ENCODE assay signal across 8 cellular contexts in the genomic region with DNA sequence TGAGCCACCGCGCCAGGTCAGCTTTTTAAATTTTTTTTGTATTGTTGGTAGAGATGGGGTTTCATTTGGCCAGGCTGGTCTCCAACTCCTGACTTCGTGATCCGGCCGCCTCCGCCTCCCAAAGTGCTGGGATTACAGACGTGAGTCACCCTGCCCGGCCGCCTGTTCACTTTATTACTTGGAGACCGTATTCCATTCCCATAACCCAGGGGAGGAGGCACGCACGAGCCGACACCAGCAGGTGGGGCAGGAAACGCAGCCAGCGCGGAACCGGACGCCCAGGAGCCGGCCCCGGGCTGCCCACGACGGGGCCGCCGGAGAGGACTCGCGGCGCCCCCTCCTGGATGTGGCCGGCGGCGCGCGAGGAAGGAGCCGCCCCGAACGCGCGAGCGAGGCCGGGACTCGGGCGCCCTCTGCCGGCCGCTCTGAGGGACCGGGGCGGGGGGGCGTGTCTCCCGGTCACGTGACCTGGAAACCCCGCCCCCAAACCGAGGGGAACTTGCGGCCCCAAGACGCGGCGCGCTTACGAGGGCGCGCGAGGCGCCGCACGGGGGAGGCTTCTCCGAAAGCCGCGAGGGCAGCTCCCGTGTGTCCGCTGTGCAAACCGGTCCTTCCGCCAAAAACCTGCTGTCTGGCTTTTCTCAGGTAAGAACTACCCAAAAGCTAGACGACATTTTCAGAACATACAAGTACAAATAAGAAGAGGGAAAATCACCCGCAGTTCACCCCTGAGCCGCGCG. TPM values are rescaled to one million over a fixed set of nuclear protein-coding genes. Genes with fewer than 3 reads are reported as not detected.
A peak's percentile ranks its signal among the peaks of the same experiment; 100 is the strongest.
DNase-seq lines count a peak whose midpoint lies in the region; ATAC-seq and TF ChIP-seq lines count a peak whose summit lies in the region.

No MANE protein-coding gene starts in this region.

- peak overlapping the region; percentile 52 for H3K4me3 ChIP-seq in AG10803 (ENCODE audit: low read length)
- peak overlapping the region; percentile 38 for H3K4me3 ChIP-seq in choroid plexus epithelial cell (ENCODE audit: low read depth, low read length)
- peak overlapping the region in 1 of 3 donors; percentile 29 for H3K4me3 ChIP-seq in right lobe of liver

- ATAC-seq in GM19025 (IDR thresholded peaks at IDR 0.05; ENCODE audit: low read depth, unreplicated experiment): peak; percentile 53
- peak; percentile 70 for ATAC-seq in HG03565 (IDR thresholded peaks at IDR 0.05; ENCODE audit: unreplicated experiment)
- ATAC-seq in WTC11: peak; percentile 97
- peak; percentile 97 to 100 (median 98) for ATAC-seq in right lobe of liver

- H3K4me1 ChIP-seq in right lobe of liver: peaks cover 0 to 5% (median 0%) of the 10 kb centered on the region in 4 donors

- H3K36me3 ChIP-seq in right lobe of liver: no peaks in the 10 kb centered on the region

- TF ChIP-seq CTCF in AG10803 (conservative IDR thresholded peaks at IDR 0.05; ENCODE audit: low read length) (peak; percentile 40), WTC11 (IDR thresholded peaks at IDR 0.05) (peak; percentile 98), choroid plexus epithelial cell (conservative IDR thresholded peaks at IDR 0.05; ENCODE audit: low read depth, low read length) (peak; percentile 53), right lobe of liver (IDR thresholded peaks at IDR 0.05) (peak in 3 of 4 donors; percentile 98 to 100 (median 100))

- no peaks in the 10 kb centered on the region for H3K9me3 ChIP-seq in right lobe of liver

- CTCF ChIA-PET in WTC11 (lab: Charles Lee): interaction anchor here (0.7 to 2.4 kb wide), 18 partner anchors 10 to 178 kb away, joined by 3 to 22 read pairs (median 5); a partner anchor contains a TSS

- peak overlapping the region; percentile 18 to 35 (median 24) for H3K27ac ChIP-seq in right lobe of liver

- TF ChIP-seq POLR2A in right lobe of liver (IDR thresholded peaks at IDR 0.05): peak; percentile 59

- H3K27ac Mint-ChIP-seq in WTC11: 0 out of 2 replicates have a peak overlapping the region, but pooled peaks have one; percentile 70

- peaks cover 25% of the 10 kb centered on the region for H3K9me3 Mint-ChIP-seq in WTC11

- no peaks in the 10 kb centered on the region; the same call in 1 of the 2 replicates for H3K4me1 Mint-ChIP-seq in WTC11

- no peaks in the 10 kb centered on the region for H3K27me3 ChIP-seq in right lobe of liver

- DNase-seq in AG10803 (ENCODE audit: low read depth): peak; percentile 98
- DNase-seq in WTC11 (ENCODE audit: low spot score): peak; percentile 82
- peak; percentile 91 for DNase-seq in choroid plexus epithelial cell (ENCODE audit: low read depth)
- peak; percentile 86 to 89 (median 86) for DNase-seq in right lobe of liver
- peak; percentile 80 to 89 for DNase-seq in stimulated activated CD4-positive, alpha-beta T cell treated with anti-CD3 and anti-CD28 coated beads, Interleukin-4, amount 100 ng/mL, for 4 hours
- no peak for DNase-seq in NCI-H187 treated with DMSO at 0.1 percent for 48 hours (lab: John Stamatoyannopoulos, UW)

- WGBS in right lobe of liver (ENCODE audit: insufficient coverage, low coverage, low lambda C conversion rate, missing lambda C conversion rate): 36% methylated on average over 15 of the region's 74 CpGs

- peaks cover 7% of the 10 kb centered on the region for H3K27me3 Mint-ChIP-seq in WTC11 (ENCODE audit: low read depth)

- peaks cover 32% of the 10 kb centered on the region for H3K36me3 Mint-ChIP-seq in WTC11

- intact Hi-C loops in right lobe of liver (cut with DNase I): no loop called here

- H3K4me3 Mint-ChIP-seq in WTC11: peak overlapping the region; percentile 60

- POLR2A ChIA-PET in WTC11 (lab: Charles Lee): no interaction called here

TF ChIP-seq in WTC11, 78 proteins besides CTCF, POLR2A, EP300 and RAD21 (continues in another document):
- TF ChIP-seq EMX1 (CRISPR knock-in tag; IDR thresholded peaks at IDR 0.05) (0 out of 2 replicates have a peak, but pooled peaks have one; percentile 55), ZNF121 (CRISPR knock-in tag; IDR thresholded peaks at IDR 0.05) (no peak), TP53 (CRISPR knock-in tag; IDR thresholded peaks at IDR 0.05) (no peak), TCF7 (CRISPR knock-in tag; IDR thresholded peaks at IDR 0.05; ENCODE audit: low read depth) (no peak), ZNF423 (CRISPR knock-in tag; IDR thresholded peaks at IDR 0.05) (peak; percentile 6; the same call in 1 of the 2 replicates), ZNF317 (CRISPR knock-in tag; IDR thresholded peaks at IDR 0.05; ENCODE audit: borderline replicate concordance, low read depth) (no peak), FOXK1 (CRISPR knock-in tag; IDR thresholded peaks at IDR 0.05) (peak; percentile 36; the same call in 1 of the 2 replicates), ZNF232 (CRISPR knock-in tag; IDR thresholded peaks at IDR 0.05) (0 out of 2 replicates have a peak, but pooled peaks have one; percentile 71), ETV6 (CRISPR knock-in tag; IDR thresholded peaks at IDR 0.05) (peak; percentile 88), ZNF396 (CRISPR knock-in tag; IDR thresholded peaks at IDR 0.05; ENCODE audit: borderline replicate concordance) (no peak), ZBTB21 (CRISPR knock-in tag; IDR thresholded peaks at IDR 0.05; ENCODE audit: borderline replicate concordance) (peak; percentile 73; the same call in 1 of the 2 replicates), GTF2I (CRISPR knock-in tag; conservative IDR thresholded peaks at IDR 0.05) (no peak)
- TF ChIP-seq, protein P1, sequence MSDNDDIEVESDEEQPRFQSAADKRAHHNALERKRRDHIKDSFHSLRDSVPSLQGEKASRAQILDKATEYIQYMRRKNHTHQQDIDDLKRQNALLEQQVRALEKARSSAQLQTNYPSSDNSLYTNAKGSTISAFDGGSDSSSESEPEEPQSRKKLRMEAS (CRISPR knock-in tag; IDR thresholded peaks at IDR 0.05): peak; percentile 97
- TF ChIP-seq, protein P2, sequence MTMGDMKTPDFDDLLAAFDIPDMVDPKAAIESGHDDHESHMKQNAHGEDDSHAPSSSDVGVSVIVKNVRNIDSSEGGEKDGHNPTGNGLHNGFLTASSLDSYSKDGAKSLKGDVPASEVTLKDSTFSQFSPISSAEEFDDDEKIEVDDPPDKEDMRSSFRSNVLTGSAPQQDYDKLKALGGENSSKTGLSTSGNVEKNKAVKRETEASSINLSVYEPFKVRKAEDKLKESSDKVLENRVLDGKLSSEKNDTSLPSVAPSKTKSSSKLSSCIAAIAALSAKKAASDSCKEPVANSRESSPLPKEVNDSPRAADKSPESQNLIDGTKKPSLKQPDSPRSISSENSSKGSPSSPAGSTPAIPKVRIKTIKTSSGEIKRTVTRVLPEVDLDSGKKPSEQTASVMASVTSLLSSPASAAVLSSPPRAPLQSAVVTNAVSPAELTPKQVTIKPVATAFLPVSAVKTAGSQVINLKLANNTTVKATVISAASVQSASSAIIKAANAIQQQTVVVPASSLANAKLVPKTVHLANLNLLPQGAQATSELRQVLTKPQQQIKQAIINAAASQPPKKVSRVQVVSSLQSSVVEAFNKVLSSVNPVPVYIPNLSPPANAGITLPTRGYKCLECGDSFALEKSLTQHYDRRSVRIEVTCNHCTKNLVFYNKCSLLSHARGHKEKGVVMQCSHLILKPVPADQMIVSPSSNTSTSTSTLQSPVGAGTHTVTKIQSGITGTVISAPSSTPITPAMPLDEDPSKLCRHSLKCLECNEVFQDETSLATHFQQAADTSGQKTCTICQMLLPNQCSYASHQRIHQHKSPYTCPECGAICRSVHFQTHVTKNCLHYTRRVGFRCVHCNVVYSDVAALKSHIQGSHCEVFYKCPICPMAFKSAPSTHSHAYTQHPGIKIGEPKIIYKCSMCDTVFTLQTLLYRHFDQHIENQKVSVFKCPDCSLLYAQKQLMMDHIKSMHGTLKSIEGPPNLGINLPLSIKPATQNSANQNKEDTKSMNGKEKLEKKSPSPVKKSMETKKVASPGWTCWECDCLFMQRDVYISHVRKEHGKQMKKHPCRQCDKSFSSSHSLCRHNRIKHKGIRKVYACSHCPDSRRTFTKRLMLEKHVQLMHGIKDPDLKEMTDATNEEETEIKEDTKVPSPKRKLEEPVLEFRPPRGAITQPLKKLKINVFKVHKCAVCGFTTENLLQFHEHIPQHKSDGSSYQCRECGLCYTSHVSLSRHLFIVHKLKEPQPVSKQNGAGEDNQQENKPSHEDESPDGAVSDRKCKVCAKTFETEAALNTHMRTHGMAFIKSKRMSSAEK (CRISPR knock-in tag; IDR thresholded peaks at IDR 0.05; ENCODE audit: borderline replicate concordance): no peak
- TF ChIP-seq, protein P3, sequence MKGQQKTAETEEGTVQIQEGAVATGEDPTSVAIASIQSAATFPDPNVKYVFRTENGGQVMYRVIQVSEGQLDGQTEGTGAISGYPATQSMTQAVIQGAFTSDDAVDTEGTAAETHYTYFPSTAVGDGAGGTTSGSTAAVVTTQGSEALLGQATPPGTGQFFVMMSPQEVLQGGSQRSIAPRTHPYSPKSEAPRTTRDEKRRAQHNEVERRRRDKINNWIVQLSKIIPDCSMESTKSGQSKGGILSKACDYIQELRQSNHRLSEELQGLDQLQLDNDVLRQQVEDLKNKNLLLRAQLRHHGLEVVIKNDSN (CRISPR knock-in tag; IDR thresholded peaks at IDR 0.05): peak; percentile 91

RNA-seq across cellular contexts. Expression of a gene that starts 11.6 kb away (rescaled TPM):
- total RNA-seq in WTC11 (2021): 59.0 to 67.5 TPM (median 60.4 TPM) in 3 replicates
- total RNA-seq in right lobe of liver: 100 to 1,000 TPM in 2 of 6 experiments, 10 to 100 TPM in 4; 66.4 to 135 (median 76.2) TPM

RNA-seq across cellular contexts. Expression of a gene that starts 16.7 kb away (rescaled TPM):
- total RNA-seq in WTC11 (2021): 42.9 to 62.4 TPM (median 48.3 TPM) in 3 replicates
- 10 to 100 TPM in 5 of 6 experiments, 1 to 10 TPM in 1; 7.6 to 20.9 (median 14.8) TPM for total RNA-seq in right lobe of liver

RNA-seq across cellular contexts. Expression of a gene that starts 18.7 kb away (rescaled TPM):
- total RNA-seq in WTC11 (2021) (2.3 to 3.4 TPM (median 2.5 TPM) in 3 replicates), right lobe of liver (1 to 10 TPM in 1 of 6 experiments, under 1 TPM in 4, not detected in 1; 0.12 to 1.1 (median 0.71) TPM)

RNA-seq across cellular contexts. Expression of a gene that starts 41.9 kb away (rescaled TPM):
- total RNA-seq in WTC11 (2021) (4.0 to 6.0 TPM (median 5.9 TPM) in 3 replicates), right lobe of liver (10 to 100 TPM in 1 of 6 experiments, 1 to 10 TPM in 5; 4.7 to 14.7 (median 7.9) TPM)

RNA-seq across cellular contexts. Expression of a gene that starts 42.1 kb away (rescaled TPM):
- 30.6 to 39.7 TPM (median 32.5 TPM) in 3 replicates for total RNA-seq in WTC11 (2021)
- total RNA-seq in right lobe of liver: 10 to 100 TPM; 20.5 to 61.1 (median 39.5) TPM

Comparison
In these comparisons a context has a peak if more than half of its experiments do, and no peak if none do; other contexts are left out.
1. CTCF ChIP-seq: peak in every context shown above with its lines; median percentile 100 in right lobe of liver; 98 in WTC11; 53 in choroid plexus epithelial cell; 40 in AG10803.